In the genomic region with DNA sequence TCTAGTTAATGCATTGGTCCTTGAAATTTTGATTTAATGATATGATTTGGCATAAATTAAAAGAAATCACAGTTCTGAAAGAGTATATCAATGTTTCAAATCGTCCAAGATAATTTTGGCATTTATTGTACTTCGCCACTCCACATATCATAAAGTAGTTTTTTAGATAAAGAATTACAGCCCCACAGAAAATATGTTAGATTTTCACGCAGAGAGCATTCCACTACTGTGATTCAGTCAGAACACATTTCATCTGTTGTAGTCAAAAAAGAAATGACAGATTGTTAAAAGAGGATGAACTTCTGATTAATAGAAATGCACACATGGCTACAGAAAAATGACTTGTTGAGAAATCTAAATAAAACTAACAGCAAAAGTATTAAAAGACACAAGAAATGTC, we compare ENCODE assay signal across 18 cellular contexts.
"Had no signal": no experiment of that assay in that cellular context is flagged by ENCODE, and none has a peak within 500 bp of the region (broad histone marks: within the 10 kb centered on the region; RNA-seq: fewer than 3 reads in every experiment).

No MANE protein-coding gene starts in this region.

- H3K36me3 Mint-ChIP-seq: mesothelial cell of epicardium, naive B cell had no signal

- H3K27ac ChIP-seq: coronary artery, dorsolateral prefrontal cortex, esophagus muscularis mucosa, foreskin keratinocyte, gastroesophageal sphincter, heart left ventricle, left lung, lower lobe of right lung had no signal

- DNase-seq: dermis blood vessel endothelial cell; dorsolateral prefrontal cortex; effector CD4-positive, alpha-beta T cell; effector memory CD4-positive, alpha-beta T cell; foreskin keratinocyte; heart left ventricle; hippocampal formation; left cardiac atrium; left lung; left ventricle myocardium superior; lower lobe of right lung; mesenchymal stem cell; mucosa of descending colon; naive B cell had no signal

- ATAC-seq: foreskin keratinocyte, gastroesophageal sphincter, heart left ventricle, left cardiac atrium, left lung, left ventricle myocardium superior, lower lobe of right lung, mucosa of descending colon had no signal

- H3K4me3 ChIP-seq: coronary artery, dorsolateral prefrontal cortex, esophagus muscularis mucosa, gastroesophageal sphincter, heart left ventricle, left lung, lower lobe of right lung, mucosa of descending colon had no signal

- H3K36me3 ChIP-seq: esophagus muscularis mucosa, gastroesophageal sphincter, heart left ventricle, left lung, lower lobe of right lung had no signal

- H3K27ac Mint-ChIP-seq: mesothelial cell of epicardium, naive B cell had no signal

- H3K4me1 Mint-ChIP-seq: naive B cell had no signal

- H3K27me3 Mint-ChIP-seq: naive B cell had no signal

- H3K4me3 Mint-ChIP-seq: mesothelial cell of epicardium, naive B cell had no signal

- H3K4me1 ChIP-seq: esophagus muscularis mucosa, foreskin keratinocyte, gastroesophageal sphincter, heart left ventricle, left lung, lower lobe of right lung had no signal

- H3K27me3 ChIP-seq: dorsolateral prefrontal cortex, esophagus muscularis mucosa, foreskin keratinocyte, gastroesophageal sphincter, heart left ventricle, left lung had no signal

- H3K9me3 ChIP-seq: esophagus muscularis mucosa, gastroesophageal sphincter, heart left ventricle, lower lobe of right lung, mucosa of descending colon had no signal
